ENCODE assay signal across 1 cellular context in the genomic region with DNA sequence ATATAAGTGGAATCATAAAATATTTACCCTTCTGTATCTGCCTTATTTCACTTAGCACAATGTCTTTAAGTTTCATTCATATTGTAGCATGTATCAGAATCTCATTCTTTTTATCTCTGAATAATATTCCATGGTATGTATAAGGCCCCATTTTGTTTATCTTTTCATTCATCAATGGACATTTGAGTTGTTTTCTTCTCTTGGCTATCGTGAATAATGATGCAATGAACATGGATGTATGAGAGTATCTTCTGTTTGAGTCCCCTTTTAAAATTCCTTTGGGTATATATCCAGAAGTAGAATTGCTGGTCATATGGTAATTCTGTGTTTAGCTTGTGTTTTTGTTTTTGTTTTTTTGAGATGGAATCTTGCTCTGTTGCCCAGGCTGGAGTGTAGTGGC.
TF ChIP-seq lines count a peak whose summit lies in the region.

No MANE protein-coding gene starts in this region.

TF ChIP-seq in HepG2, 621 proteins besides CTCF, POLR2A, EP300 and RAD21:
- TF ChIP-seq GZF1 (CRISPR knock-in tag; IDR thresholded peaks at IDR 0.05) (no peak), REPIN1 (CRISPR knock-in tag; IDR thresholded peaks at IDR 0.05; ENCODE audit: borderline replicate concordance, low read depth) (no peak), NFRKB (IDR thresholded peaks at IDR 0.05) (no peak), SUZ12 (IDR thresholded peaks at IDR 0.05; ENCODE audit: low read depth, low read length) (no peak), ATF7 (IDR thresholded peaks at IDR 0.05) (peak; percentile 64), ATF7 (CRISPR knock-in tag; IDR thresholded peaks at IDR 0.05) (no peak), ZNF180 (CRISPR knock-in tag; IDR thresholded peaks at IDR 0.05; ENCODE audit: borderline replicate concordance, low read depth) (no peak)
- TF ChIP-seq, protein P1, sequence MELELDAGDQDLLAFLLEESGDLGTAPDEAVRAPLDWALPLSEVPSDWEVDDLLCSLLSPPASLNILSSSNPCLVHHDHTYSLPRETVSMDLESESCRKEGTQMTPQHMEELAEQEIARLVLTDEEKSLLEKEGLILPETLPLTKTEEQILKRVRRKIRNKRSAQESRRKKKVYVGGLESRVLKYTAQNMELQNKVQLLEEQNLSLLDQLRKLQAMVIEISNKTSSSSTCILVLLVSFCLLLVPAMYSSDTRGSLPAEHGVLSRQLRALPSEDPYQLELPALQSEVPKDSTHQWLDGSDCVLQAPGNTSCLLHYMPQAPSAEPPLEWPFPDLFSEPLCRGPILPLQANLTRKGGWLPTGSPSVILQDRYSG (CRISPR knock-in tag; IDR thresholded peaks at IDR 0.05), result no peak
- TF ChIP-seq, protein P2, sequence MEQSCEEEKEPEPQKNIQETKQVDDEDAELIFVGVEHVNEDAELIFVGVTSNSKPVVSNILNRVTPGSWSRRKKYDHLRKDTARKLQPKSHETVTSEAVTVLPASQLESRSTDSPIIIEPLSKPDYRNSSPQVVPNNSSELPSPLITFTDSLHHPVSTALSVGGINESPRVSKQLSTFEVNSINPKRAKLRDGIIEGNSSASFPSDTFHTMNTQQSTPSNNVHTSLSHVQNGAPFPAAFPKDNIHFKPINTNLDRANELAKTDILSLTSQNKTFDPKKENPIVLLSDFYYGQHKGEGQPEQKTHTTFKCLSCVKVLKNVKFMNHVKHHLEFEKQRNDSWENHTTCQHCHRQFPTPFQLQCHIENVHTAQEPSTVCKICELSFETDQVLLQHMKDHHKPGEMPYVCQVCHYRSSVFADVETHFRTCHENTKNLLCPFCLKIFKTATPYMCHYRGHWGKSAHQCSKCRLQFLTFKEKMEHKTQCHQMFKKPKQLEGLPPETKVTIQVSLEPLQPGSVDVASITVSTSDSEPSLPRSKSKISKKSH (CRISPR knock-in tag; IDR thresholded peaks at IDR 0.05; ENCODE audit: borderline replicate concordance), result no peak
